21 cellular contexts compared by ENCODE assay signal in genomic region chr13:60538566-60538965, GRCh38.
"Had no signal": no experiment of that assay in that cellular context is flagged by ENCODE, and none has a peak within 500 bp of the region (broad histone marks: within the 10 kb centered on the region; RNA-seq: fewer than 3 reads in every experiment).

No MANE protein-coding gene starts in this region.

- H3K27ac ChIP-seq: brain microvascular endothelial cell, cardiac muscle cell, SJSA1 had no signal

- DNase-seq: activated B cell treated with CpG ODN at 0.5 μM for 24 hours; activated CD4-positive, alpha-beta memory T cell treated with anti-CD3 and anti-CD28 coated beads, Interleukin-2, amount 10 ng/mL, durations not matched to agents 7 days and 5 days; activated CD4-positive, alpha-beta T cell treated with anti-CD3 and anti-CD28 coated beads, Interleukin-2, amount 10 ng/mL, durations not matched to agents 7 days and 5 days; activated gamma-delta T cell treated with Interleukin-2 at 50 U/mL for 16 hours; activated naive CD4-positive, alpha-beta T cell treated with anti-CD3 and anti-CD28 coated beads, Interleukin-2, amount 10 ng/mL, durations not matched to agents 7 days and 5 days; activated naive CD8-positive, alpha-beta T cell treated with anti-CD3 and anti-CD28 coated beads for 36 hours; activated T-cell treated with anti-CD3 and anti-CD28 coated beads, Interleukin-2, amount 50 U/mL, for 72 hours; brain microvascular endothelial cell; cerebellar nuclear complex; Kasumi-1; KBM-7; NCI-H1048; NCI-H146; NCI-H187 treated with DMSO at 0.1 percent for 48 hours; NCI-H2081 treated with DMSO at 0.1 percent for 48 hours; NCI-H446; NCI-H524; T-helper 17 cell; T-helper 9 cell had no signal

- ATAC-seq: activated T-cell treated with anti-CD3 and anti-CD28 coated beads, Interleukin-2, amount 50 U/mL, for 72 hours; T-helper 17 cell had no signal

- H3K27me3 ChIP-seq: brain microvascular endothelial cell, cardiac muscle cell, SJSA1 had no signal

- H3K4me1 ChIP-seq: SJSA1 had no signal

- H3K4me3 ChIP-seq: cardiac muscle cell, SJSA1 had no signal

- H3K9me3 ChIP-seq: SJSA1 had no signal

- H3K36me3 ChIP-seq: brain microvascular endothelial cell, SJSA1 had no signal
